Comparison of ENCODE assay signal across 22 cellular contexts in genomic region chr2:201759567-201759966, GRCh38. TPM values are rescaled to one million over a fixed set of nuclear protein-coding genes. Genes with fewer than 3 reads are reported as not detected.
"Had no signal": no experiment of that assay in that cellular context is flagged by ENCODE, and none has a peak within 500 bp of the region (broad histone marks: within the 10 kb centered on the region; RNA-seq: fewer than 3 reads in every experiment).

No MANE protein-coding gene starts in this region.

- ATAC-seq: activated CD4-positive, CD25-positive, alpha-beta regulatory T cell treated with anti-CD3 and anti-CD28 coated beads, Interleukin-2, amount 50 U/mL, for 24 hours; gastrocnemius medialis; heart left ventricle; left lung; natural killer cell treated with Interleukin-12 subunit alpha and Interleukin-12 subunit beta and Interleukin-15 and Interleukin-18, amount 100 ng/mL, for 72 hours; stimulated activated memory B cell treated with anti-CD40 and anti-IgM and Interleukin-4, amounts not matched to agents 10 μg/mL and 1 μg/mL and 100 μg/mL, for 72 hours had no signal

- H3K4me1 Mint-ChIP-seq: stimulated activated memory B cell treated with anti-CD40 and anti-IgM and Interleukin-4, amounts not matched to agents 10 μg/mL and 1 μg/mL and 100 μg/mL, for 72 hours had no signal

- H3K27me3 Mint-ChIP-seq: natural killer cell treated with Interleukin-12 subunit alpha and Interleukin-12 subunit beta and Interleukin-15 and Interleukin-18, amount 100 ng/mL, for 72 hours; stimulated activated memory B cell treated with anti-CD40 and anti-IgM and Interleukin-4, amounts not matched to agents 10 μg/mL and 1 μg/mL and 100 μg/mL, for 72 hours; type B pancreatic cell had no signal

- H3K9me3 ChIP-seq: adrenal gland, breast epithelium, gastrocnemius medialis, heart left ventricle, left lung, spleen, testis had no signal

- H3K4me3 Mint-ChIP-seq: mesothelial cell of epicardium; natural killer cell treated with Interleukin-12 subunit alpha and Interleukin-12 subunit beta and Interleukin-15 and Interleukin-18, amount 100 ng/mL, for 72 hours; stimulated activated memory B cell treated with anti-CD40 and anti-IgM and Interleukin-4, amounts not matched to agents 10 μg/mL and 1 μg/mL and 100 μg/mL, for 72 hours; type B pancreatic cell had no signal

- H3K27me3 ChIP-seq: adrenal gland, breast epithelium, gastrocnemius medialis, heart left ventricle, left lung, spleen, testis had no signal

- H3K36me3 Mint-ChIP-seq: natural killer cell treated with Interleukin-12 subunit alpha and Interleukin-12 subunit beta and Interleukin-15 and Interleukin-18, amount 100 ng/mL, for 72 hours had no signal

- H3K9me3 Mint-ChIP-seq: mesothelial cell of epicardium; natural killer cell treated with Interleukin-12 subunit alpha and Interleukin-12 subunit beta and Interleukin-15 and Interleukin-18, amount 100 ng/mL, for 72 hours; stimulated activated memory B cell treated with anti-CD40 and anti-IgM and Interleukin-4, amounts not matched to agents 10 μg/mL and 1 μg/mL and 100 μg/mL, for 72 hours; type B pancreatic cell had no signal

- H3K27ac Mint-ChIP-seq: mesothelial cell of epicardium; natural killer cell treated with Interleukin-12 subunit alpha and Interleukin-12 subunit beta and Interleukin-15 and Interleukin-18, amount 100 ng/mL, for 72 hours; stimulated activated memory B cell treated with anti-CD40 and anti-IgM and Interleukin-4, amounts not matched to agents 10 μg/mL and 1 μg/mL and 100 μg/mL, for 72 hours; type B pancreatic cell had no signal

- H3K4me3 ChIP-seq: adrenal gland, breast epithelium, gastrocnemius medialis, heart left ventricle, left lung, spleen, testis had no signal

- DNase-seq: activated CD4-positive, alpha-beta T cell treated with anti-CD3 and anti-CD28 coated beads, Interleukin-2, amount 50 U/mL, for 1 hour; activated CD8-positive, alpha-beta memory T cell treated with anti-CD3 and anti-CD28 coated beads, Interleukin-2, amount 50 U/mL, for 4 hours; activated effector memory CD4-positive, alpha-beta T cell treated with anti-CD3 and anti-CD28 coated beads, Interleukin-2, amount 50 U/mL, for 16 hours; activated naive CD4-positive, alpha-beta T cell treated with anti-CD3 and anti-CD28 coated beads, Interleukin-2, amount 50 U/mL, for 16 hours; activated T-cell treated with anti-CD3 and anti-CD28 coated beads, Interleukin-2, amount 50 U/mL, for 48 hours; adrenal gland; cortex of kidney; erythroblast; gastrocnemius medialis; heart left ventricle; left lung; posterior cingulate gyrus; spleen; stimulated activated CD4-positive, alpha-beta T cell treated with anti-CD3 and anti-CD28 coated beads, Interleukin-4, amount 100 ng/mL, for 4 hours; testis had no signal

- H3K27ac ChIP-seq: adrenal gland, breast epithelium, gastrocnemius medialis, heart left ventricle, left lung, spleen, testis had no signal

- H3K4me1 ChIP-seq: adrenal gland, breast epithelium, gastrocnemius medialis, left lung, spleen, testis had no signal

RNA-seq across cellular contexts. Expression of gene CDK15, which starts 46.8 kb away (rescaled TPM):
- total RNA-seq: lung microvascular endothelial cell; natural killer cell treated with Interleukin-12 subunit alpha and Interleukin-12 subunit beta and Interleukin-15 and Interleukin-18, amount 100 ng/mL, for 72 hours had no signal
